13 cellular contexts compared by ENCODE assay signal in genomic region chr7:30598121-30598876, GRCh38. TPM values are rescaled to one million over a fixed set of nuclear protein-coding genes. Genes with fewer than 3 reads are reported as not detected.
DNase-seq lines count a peak whose midpoint lies in the region; ATAC-seq lines count a peak whose summit lies in the region.
"Had no signal": no experiment of that assay in that cellular context is flagged by ENCODE, and none has a peak within 500 bp of the region (broad histone marks: within the 10 kb centered on the region; RNA-seq: fewer than 3 reads in every experiment).

No MANE protein-coding gene starts in this region.

- H3K4me3 ChIP-seq in adipocyte (ENCODE audit: low read length): peak overlapping the region; percentile 93
- H3K4me3 ChIP-seq: cardiac muscle cell had no signal

- DNase-seq in Caki2 (ENCODE audit: low read depth): peak; percentile 21
- peak; percentile 43 for DNase-seq in HS-5 (ENCODE audit: low read depth)
- DNase-seq in adipocyte (ENCODE audit: low read depth): peak; percentile 58
- peak; percentile 11 for DNase-seq in hepatic stellate cell (ENCODE audit: low spot score)
- DNase-seq in stimulated activated CD4-positive, alpha-beta T cell treated with anti-CD3 and anti-CD28 coated beads, Interleukin-2, amount 100 ng/mL, for 48 hours: no peak
- DNase-seq: DMS79; left lung; NCI-H1436; stimulated activated CD4-positive, alpha-beta T cell treated with anti-CD3 and anti-CD28 coated beads, Interleukin-15, amount 100 ng/mL, for 24 hours; T-cell had no signal

- no peaks in the 10 kb centered on the region for H3K27me3 ChIP-seq in adipocyte (replicated peaks; ENCODE audit: control insufficient read depth, insufficient read depth, low read length)
- H3K27me3 ChIP-seq: cardiac muscle cell, left lung had no signal

- peaks cover 46% of the 10 kb centered on the region for H3K36me3 ChIP-seq in adipocyte (ENCODE audit: control insufficient read depth, insufficient read depth, low read length, severe bottlenecking)

- peak overlapping the region; percentile 98 for H3K9ac ChIP-seq in adipocyte (ENCODE audit: low read length)

- no peaks in the 10 kb centered on the region for H3K9me3 ChIP-seq in adipocyte (ENCODE audit: control insufficient read depth, low read length)
- H3K9me3 ChIP-seq: left lung had no signal

- ATAC-seq in HG03039 (IDR thresholded peaks at IDR 0.05; ENCODE audit: unreplicated experiment): no peak
- no peak for ATAC-seq in HG03442 (IDR thresholded peaks at IDR 0.05; ENCODE audit: unreplicated experiment)
- ATAC-seq: left lung, T-cell had no signal

- H3K4me1 ChIP-seq in adipocyte (ENCODE audit: control insufficient read depth, insufficient read depth, low read length): peaks cover 26% of the 10 kb centered on the region

- in situ Hi-C loops in Caki2 (cut with HindIII; ENCODE audit: low pct_unique_long_range_greater_than_20kb, low sequenced_read_pairs): no loop called here

RNA-seq across cellular contexts. Expression of gene GARS1, which starts 3.6 kb away (rescaled TPM):
- total RNA-seq in Caki2 (2014; rRNA removed; shearing (Covaris generic); ENCODE audit: low replicate concordance): 194 and 210 TPM in 2 replicates

Comparison
In these comparisons a context has a peak if more than half of its experiments do, and no peak if none do; other contexts are left out.
1. DNase-seq: peak in Caki2 (single experiment), HS-5 (single experiment), adipocyte (single experiment) and hepatic stellate cell (single experiment); none in stimulated activated CD4-positive, alpha-beta T cell treated with anti-CD3 and anti-CD28 coated beads, Interleukin-2, amount 100 ng/mL, for 48 hours (0 of 2).